ENCODE assay signal across 14 cellular contexts in the genomic region with DNA sequence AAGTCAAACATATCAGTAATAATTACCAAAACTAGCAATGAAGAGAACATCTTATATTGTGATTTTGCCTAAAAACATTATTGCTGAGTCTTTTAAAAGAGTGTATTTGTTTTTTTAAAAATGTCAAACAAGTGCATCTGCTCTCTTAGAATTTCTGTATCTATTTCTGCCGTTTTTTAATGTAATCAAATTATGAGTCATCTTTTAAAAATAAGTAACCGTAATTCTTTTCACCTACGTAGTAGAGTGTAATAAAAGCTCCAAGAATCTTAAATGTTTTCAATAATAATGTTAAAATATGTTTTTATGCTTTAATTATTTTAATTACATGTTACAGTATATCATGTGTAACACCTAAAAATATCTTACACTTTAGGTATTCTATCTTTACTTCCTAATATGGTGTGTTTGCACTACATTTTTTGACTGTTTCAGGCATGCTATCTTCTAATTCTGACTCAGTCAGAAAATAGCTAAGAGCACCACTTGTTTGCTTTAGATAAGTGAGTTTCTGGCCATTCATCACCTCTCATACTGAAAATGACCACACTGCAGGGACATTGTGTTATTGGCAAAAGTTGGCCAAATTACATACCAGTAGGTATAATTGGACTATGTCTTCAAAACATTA.
A peak's percentile ranks its signal among the peaks of the same experiment; 100 is the strongest.
DNase-seq lines count a peak whose midpoint lies in the region; ATAC-seq, FAIRE-seq and TF ChIP-seq lines count a peak whose summit lies in the region.
"Had no signal": no experiment of that assay in that cellular context is flagged by ENCODE, and none has a peak within 500 bp of the region (broad histone marks: within the 10 kb centered on the region; RNA-seq: fewer than 3 reads in every experiment).

No MANE protein-coding gene starts in this region.

- RAD21 ChIA-PET in GM12878 (lab: Charles Lee; ENCODE audit: unreplicated experiment) = no interaction called here

- WGBS in GM12878 (ENCODE audit: insufficient coverage, insufficient replicate concordance, low lambda C conversion rate, missing lambda C conversion rate) = 47% methylated on average over 3 of the region's 3 CpGs

- FAIRE-seq in GM12878 (lab: Jason Lieb, UNC) (no peak), urothelium cell line (lab: Jason Lieb, UNC) (peak; percentile 35)
- FAIRE-seq: HTR-8/SVneo had no signal

- peak; percentile 16 for DNase-seq in MCF 10A (ENCODE audit: unreplicated experiment)
- no peak for DNase-seq in breast epithelium (ENCODE audit: low spot score in 2 of 2)
- DNase-seq in GM12878 (ENCODE audit: low read depth, low spot score) = no peak
- no peak for DNase-seq in left ventricle myocardium superior
- DNase-seq in urothelium cell line (ENCODE audit: low spot score) = no peak
- no peak for DNase-seq in foreskin fibroblast
- DNase-seq in WERI-Rb-1 = no peak
- DNase-seq in germinal center (ENCODE audit: low spot score) = no peak
- DNase-seq: NCI-H187 treated with DMSO at 0.1 percent for 48 hours; stimulated activated CD4-positive, alpha-beta T cell treated with anti-CD3 and anti-CD28 coated beads, Interleukin-4, amount 100 ng/mL, for 24 hours had no signal

- no peak for TF ChIP-seq RAD21 in GM12878 (IDR thresholded peaks at IDR 0.05; ENCODE audit: insufficient read depth, low read depth, low read length)

- H3K27me3 ChIP-seq in breast epithelium = no peaks in the 10 kb centered on the region
- no peaks in the 10 kb centered on the region for H3K27me3 ChIP-seq in GM12878 (replicated peaks in 1 of 2; ENCODE audit: control insufficient read depth in 2 of 2, insufficient read depth in 2 of 2, low read length in 1 of 2)
- no peaks in the 10 kb centered on the region for H3K27me3 ChIP-seq in WERI-Rb-1 (ENCODE audit: insufficient read depth, low read depth, severe bottlenecking)
- H3K27me3 ChIP-seq: neutrophil had no signal

- no peaks in the 10 kb centered on the region for H3K79me2 ChIP-seq in GM12878 (ENCODE audit: control insufficient read depth, insufficient read depth, low read length)

- SMC1A ChIA-PET in GM12878 (lab: Charles Lee; ENCODE audit: uncharacterized antibody, unreplicated experiment) = no interaction called here

- TF ChIP-seq POLR2A in breast epithelium (IDR thresholded peaks at IDR 0.05) (no peak), GM12878 (IDR thresholded peaks at IDR 0.05; ENCODE audit: low read depth, low read length) (no peak)

- TF ChIP-seq EP300 in GM12878 (IDR thresholded peaks at IDR 0.05; ENCODE audit: borderline replicate concordance in 1 of 2, control insufficient read depth in 1 of 2, low read depth in 2 of 2, low read length in 2 of 2) = no peak

- peak; percentile 61 for ATAC-seq in GM12878
- peak; percentile 86 for ATAC-seq in left ventricle myocardium superior
- ATAC-seq: left lobe of liver had no signal

- POLR2A ChIA-PET in MCF 10A (lab: Yijun Ruan, JAX) (interaction anchor here (0.6 kb wide), 1 partner anchor 259 kb away, joined by 3 read pairs; no protein-coding TSS in a partner anchor), GM12878 (lab: Charles Lee) (interaction anchor here (0.5 kb wide), 1 partner anchor 128 kb away, joined by 3 read pairs; no protein-coding TSS in a partner anchor)

- H3K36me3 ChIP-seq in breast epithelium (no peaks in the 10 kb centered on the region), GM12878 (ENCODE audit: control insufficient read depth in 2 of 2, insufficient read depth in 2 of 2, low read length in 1 of 2) (no peaks in the 10 kb centered on the region), WERI-Rb-1 (no peaks in the 10 kb centered on the region)
- H3K36me3 ChIP-seq: neutrophil had no signal

- no peak overlapping the region for H2AFZ ChIP-seq in GM12878 (ENCODE audit: control insufficient read depth, low read depth, low read length)

- TF ChIP-seq CTCF in MCF 10A (IDR thresholded peaks at IDR 0.05; ENCODE audit: unreplicated experiment) = no peak
- no peak for TF ChIP-seq CTCF in breast epithelium (IDR thresholded peaks at IDR 0.05)
- TF ChIP-seq CTCF in GM12878 (IDR thresholded peaks at IDR 0.05 in 2 of 3, conservative IDR thresholded peaks at IDR 0.05 in 1 of 3; ENCODE audit: control insufficient read depth in 2 of 3, extremely low read depth in 1 of 3, insufficient read depth in 1 of 3, low read depth in 3 of 3, low read length in 3 of 3) = no peak
- TF ChIP-seq CTCF in foreskin fibroblast (IDR thresholded peaks at IDR 0.05; ENCODE audit: low read depth, low read length) = no peak
- no peak for TF ChIP-seq CTCF in WERI-Rb-1 (IDR thresholded peaks at IDR 0.05; ENCODE audit: low read depth, low read length)

- H4K20me1 ChIP-seq in GM12878 (ENCODE audit: control insufficient read depth, insufficient read depth) = no peaks in the 10 kb centered on the region

- in situ Hi-C loops in GM12878 (cut with MboI) = no loop called here

- no peak overlapping the region for H3K27ac Mint-ChIP-seq in MCF 10A (ENCODE audit: low read depth, unreplicated experiment)

- CTCF ChIA-PET in MCF 10A (lab: Yijun Ruan, JAX) = no interaction called here
- CTCF ChIA-PET in GM12878 (lab: Yijun Ruan, JAX) = no interaction called here

- no peak overlapping the region for H3K9ac ChIP-seq in GM12878 (ENCODE audit: control insufficient read depth, insufficient read depth, low read length)

- H3K9me3 Mint-ChIP-seq in MCF 10A (ENCODE audit: unreplicated experiment) = no peaks in the 10 kb centered on the region

- no peak overlapping the region for H3K4me3 Mint-ChIP-seq in MCF 10A (ENCODE audit: unreplicated experiment)
- H3K4me3 Mint-ChIP-seq: brain had no signal

- H3K9me3 ChIP-seq in breast epithelium (no peaks in the 10 kb centered on the region), GM12878 (replicated peaks; ENCODE audit: control insufficient read depth, insufficient read depth, low read length) (no peaks in the 10 kb centered on the region), WERI-Rb-1 (ENCODE audit: severe bottlenecking) (no peaks in the 10 kb centered on the region)
- H3K9me3 ChIP-seq: neutrophil had no signal

- H3K4me1 Mint-ChIP-seq in MCF 10A (ENCODE audit: insufficient read depth, unreplicated experiment) = peaks cover 16% of the 10 kb centered on the region

- no TSS peak for BruUV-seq in MCF 10A (replicated peaks; lab: Mats Ljungman, UMichigan)
- BruUV-seq in GM12878 (replicated peaks; lab: Mats Ljungman, UMichigan) = no TSS peak

- H3K4me1 ChIP-seq in breast epithelium = no peaks in the 10 kb centered on the region
- H3K4me1 ChIP-seq in GM12878 (ENCODE audit: control insufficient read depth, insufficient read depth, low read length) = no peaks in the 10 kb centered on the region

- intact Hi-C loops in MCF 10A (cut with micrococcal nuclease) = no loop called here
- intact Hi-C loops in breast epithelium (cut with DNase I; ENCODE audit: low total_unique reads) = no loop called here
- intact Hi-C loops in GM12878 (cut with micrococcal nuclease; ENCODE audit: unreplicated experiment) = no loop called here
- intact Hi-C loops in left ventricle myocardium superior (cut with micrococcal nuclease) = no loop called here

- H3K4me3 ChIP-seq in breast epithelium (no peak overlapping the region), GM12878 (no peak overlapping the region), foreskin fibroblast (ENCODE audit: low read depth in 1 of 2, low read length in 2 of 2) (no peak overlapping the region), WERI-Rb-1 (ENCODE audit: low read depth, low read length) (no peak overlapping the region)

- H3K27me3 Mint-ChIP-seq in MCF 10A (ENCODE audit: insufficient read depth, unreplicated experiment) = no peaks in the 10 kb centered on the region
- H3K27me3 Mint-ChIP-seq: brain had no signal

- H3K4me2 ChIP-seq in GM12878 (ENCODE audit: control insufficient read depth, insufficient read depth) = no peak overlapping the region

- H3K27ac ChIP-seq in breast epithelium = no peak overlapping the region
- H3K27ac ChIP-seq in GM12878 (ENCODE audit: control insufficient read depth, insufficient read depth) = no peak overlapping the region
- H3K27ac ChIP-seq in WERI-Rb-1 = no peak overlapping the region
- H3K27ac ChIP-seq: neutrophil had no signal

- H3K36me3 Mint-ChIP-seq in MCF 10A (ENCODE audit: insufficient read depth, unreplicated experiment) = no peaks in the 10 kb centered on the region
- H3K36me3 Mint-ChIP-seq: brain had no signal

TF ChIP-seq in GM12878, 131 proteins besides CTCF, POLR2A, EP300 and RAD21 (continues in another document):
- TF ChIP-seq SPI1 (IDR thresholded peaks at IDR 0.05; ENCODE audit: borderline replicate concordance, insufficient read depth, low read depth, low read length) = no peak
- TF ChIP-seq CHD4 (IDR thresholded peaks at IDR 0.05) = no peak
- TF ChIP-seq NFYA (IDR thresholded peaks at IDR 0.05; ENCODE audit: borderline replicate concordance, low read depth, low read length) = no peak
- no peak for TF ChIP-seq FOXK2 (IDR thresholded peaks at IDR 0.05)
- no peak for TF ChIP-seq RELB (IDR thresholded peaks at IDR 0.05; ENCODE audit: low read depth)
- TF ChIP-seq, protein P1, sequence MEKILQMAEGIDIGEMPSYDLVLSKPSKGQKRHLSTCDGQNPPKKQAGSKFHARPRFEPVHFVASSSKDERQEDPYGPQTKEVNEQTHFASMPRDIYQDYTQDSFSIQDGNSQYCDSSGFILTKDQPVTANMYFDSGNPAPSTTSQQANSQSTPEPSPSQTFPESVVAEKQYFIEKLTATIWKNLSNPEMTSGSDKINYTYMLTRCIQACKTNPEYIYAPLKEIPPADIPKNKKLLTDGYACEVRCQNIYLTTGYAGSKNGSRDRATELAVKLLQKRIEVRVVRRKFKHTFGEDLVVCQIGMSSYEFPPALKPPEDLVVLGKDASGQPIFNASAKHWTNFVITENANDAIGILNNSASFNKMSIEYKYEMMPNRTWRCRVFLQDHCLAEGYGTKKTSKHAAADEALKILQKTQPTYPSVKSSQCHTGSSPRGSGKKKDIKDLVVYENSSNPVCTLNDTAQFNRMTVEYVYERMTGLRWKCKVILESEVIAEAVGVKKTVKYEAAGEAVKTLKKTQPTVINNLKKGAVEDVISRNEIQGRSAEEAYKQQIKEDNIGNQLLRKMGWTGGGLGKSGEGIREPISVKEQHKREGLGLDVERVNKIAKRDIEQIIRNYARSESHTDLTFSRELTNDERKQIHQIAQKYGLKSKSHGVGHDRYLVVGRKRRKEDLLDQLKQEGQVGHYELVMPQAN (conservative IDR thresholded peaks at IDR 0.05) = no peak
- TF ChIP-seq ZNF384 (IDR thresholded peaks at IDR 0.05; ENCODE audit: borderline replicate concordance, low read depth, low read length) = no peak
- TF ChIP-seq HDAC2 (IDR thresholded peaks at IDR 0.05) = no peak
